Comparison of ENCODE assay signal across 27 cellular contexts in genomic region chr7:145797507-145797906, GRCh38.
DNase-seq lines count a peak whose midpoint lies in the region; ATAC-seq, FAIRE-seq and TF ChIP-seq lines count a peak whose summit lies in the region.
"Had no signal": no experiment of that assay in that cellular context is flagged by ENCODE, and none has a peak within 500 bp of the region (broad histone marks: within the 10 kb centered on the region; RNA-seq: fewer than 3 reads in every experiment).

No MANE protein-coding gene starts in this region.

- WGBS in K562 (ENCODE audit: insufficient coverage, low coverage, missing lambda C conversion rate): 39% methylated on average over 2 of the region's 2 CpGs

- POLR2A ChIA-PET in K562 (lab: Yijun Ruan, JAX): interaction anchor here (1.7 to 2.1 kb wide), 2 partner anchors 8 to 13 kb away, joined by 4 to 11 read pairs; no protein-coding TSS in a partner anchor

- TF ChIP-seq POLR2A in K562 (conservative IDR thresholded peaks at IDR 0.05): no peak

- TF ChIP-seq RAD21 in K562 (CRISPR knock-in tag; conservative IDR thresholded peaks at IDR 0.05 in 1 of 2, IDR thresholded peaks at IDR 0.05 in 1 of 2): no peak

- no peaks in the 10 kb centered on the region for H4K20me1 ChIP-seq in OCI-LY1 (ENCODE audit: insufficient read depth, low read length)
- H4K20me1 ChIP-seq in K562 (replicated peaks; ENCODE audit: control insufficient read depth, insufficient read depth, low read length): peaks cover 20% of the 10 kb centered on the region
- H4K20me1 ChIP-seq: BLaER1 had no signal

- no peak overlapping the region for H3K27ac ChIP-seq in OCI-LY1 (ENCODE audit: low read depth, low read length, poor library complexity, severe bottlenecking)
- no peak overlapping the region for H3K27ac ChIP-seq in K562 (ENCODE audit: extremely low read depth, low read depth, low read length)
- H3K27ac ChIP-seq: A549, BLaER1 had no signal

- H2AFZ ChIP-seq in OCI-LY1 (ENCODE audit: low read length) (no peak overlapping the region), K562 (ENCODE audit: low read depth, low read length) (no peak overlapping the region)

- no peaks in the 10 kb centered on the region for H3K9me2 ChIP-seq in OCI-LY1 (ENCODE audit: low read depth, low read length)

- CTCF ChIA-PET in K562 (lab: Yijun Ruan, JAX; ENCODE audit: low intra/inter-chr PET ratio): no interaction called here

- TF ChIP-seq EP300 in K562 (IDR thresholded peaks at IDR 0.05; ENCODE audit: low read length): no peak

- H3K4me1 ChIP-seq in OCI-LY1 (ENCODE audit: insufficient read depth, low read length, severe bottlenecking) (peaks cover 32% of the 10 kb centered on the region), K562 (replicated peaks in 1 of 2; ENCODE audit: control insufficient read depth in 2 of 2, insufficient read depth in 2 of 2, low read length in 2 of 2) (no peaks in the 10 kb centered on the region; a peak in 1 of 5 replicates)
- H3K4me1 ChIP-seq: A549, BE2C, BLaER1 had no signal

- no peak for ATAC-seq in K562
- ATAC-seq: A549, GM12878 had no signal

- no TSS peak for BruUV-seq in K562 (replicated peaks; lab: Mats Ljungman, UMichigan)

- H3K9ac ChIP-seq in OCI-LY1 (ENCODE audit: low read length) (no peak overlapping the region), K562 (ENCODE audit: insufficient read depth in 1 of 2, low read depth in 2 of 2, low read length in 2 of 2) (no peak overlapping the region)
- H3K9ac ChIP-seq: BLaER1 had no signal

- peak overlapping the region; percentile 10; the same call in 1 of the 2 replicates for H3K4me2 ChIP-seq in OCI-LY1 (ENCODE audit: low read length)
- H3K4me2 ChIP-seq in K562 (ENCODE audit: insufficient read depth, low read length): no peak overlapping the region
- H3K4me2 ChIP-seq: A549, BLaER1 had no signal

- intact Hi-C loops in K562 (cut with micrococcal nuclease) (no loop called here), posterior cingulate gyrus (cut with DNase I) (no loop called here)

- no peaks in the 10 kb centered on the region for H3K9me3 ChIP-seq in OCI-LY1 (ENCODE audit: low read length)
- H3K9me3 ChIP-seq in K562 (replicated peaks; ENCODE audit: control insufficient read depth, insufficient read depth, low read depth, low read length): no peaks in the 10 kb centered on the region
- no peaks in the 10 kb centered on the region for H3K9me3 ChIP-seq in MG63
- H3K9me3 ChIP-seq: A549, BE2C, BLaER1 had no signal

- H3K36me3 ChIP-seq in OCI-LY1 (ENCODE audit: insufficient read depth, low read length) (no peaks in the 10 kb centered on the region), K562 (ENCODE audit: control insufficient read depth, insufficient read depth, low read length) (peaks cover 25% of the 10 kb centered on the region; the same call in 2 of the 3 replicates), MG63 (no peaks in the 10 kb centered on the region)
- H3K36me3 ChIP-seq: BE2C, BLaER1 had no signal

- H3K9me1 ChIP-seq in K562 (ENCODE audit: control insufficient read depth, insufficient read depth, low read length): no peaks in the 10 kb centered on the region

- no peaks in the 10 kb centered on the region for H3F3A ChIP-seq in OCI-LY1 (ENCODE audit: insufficient read depth, low read length)

- no peak for FAIRE-seq in K562 (lab: Jason Lieb, UNC)
- FAIRE-seq: A549, GM12878, GM12892, GM18507, GM19239 had no signal

- H3K27me3 ChIP-seq in OCI-LY1 (ENCODE audit: insufficient read depth, low read length) (no peaks in the 10 kb centered on the region), K562 (ENCODE audit: control insufficient read depth in 2 of 2, insufficient read depth in 2 of 2, low read length in 2 of 2) (no peaks in the 10 kb centered on the region), MG63 (no peaks in the 10 kb centered on the region)
- H3K27me3 ChIP-seq: BE2C, BLaER1 had no signal

- H3K4me3 ChIP-seq in OCI-LY1 (ENCODE audit: low read depth, low read length, poor library complexity, severe bottlenecking): no peak overlapping the region
- no peak overlapping the region for H3K4me3 ChIP-seq in K562
- no peak overlapping the region for H3K4me3 ChIP-seq in MG63
- H3K4me3 ChIP-seq: A549, BLaER1, GM12878 had no signal

- H3K79me2 ChIP-seq in OCI-LY1 (ENCODE audit: insufficient read depth, low read length): no peaks in the 10 kb centered on the region
- H3K79me2 ChIP-seq in K562 (ENCODE audit: control insufficient read depth, insufficient read depth, low read length): peaks cover 91% of the 10 kb centered on the region

- in situ Hi-C loops in K562 (cut with MboI): no loop called here

- DNase-seq in M059J (ENCODE audit: low read depth) (peak; percentile 5), K562 (ENCODE audit: extremely low read depth in 1 of 4, low spot score in 3 of 4) (no peak), AG20443 (ENCODE audit: low spot score) (no peak), MG63 (no peak), A172 (ENCODE audit: low spot score) (no peak), posterior cingulate gyrus (no peak)
- DNase-seq: 8988T; BE2C; C1 segment of cervical spinal cord; CD4-positive, alpha-beta memory T cell; CD4-positive, CD25-positive, alpha-beta regulatory T cell; CD8-positive, alpha-beta memory T cell; COR-L47; DMS 273 treated with DMSO at 0.1 percent for 48 hours; DMS153; DMS53; DMS79; DND-41; EL; GDM1 had no signal

- TF ChIP-seq CTCF in OCI-LY1 (IDR thresholded peaks at IDR 0.05; ENCODE audit: low read length) (no peak), K562 (IDR thresholded peaks at IDR 0.05 in 2 of 3, conservative IDR thresholded peaks at IDR 0.05 in 1 of 3; ENCODE audit: insufficient read depth in 2 of 3, low read depth in 1 of 3, low read length in 3 of 3) (no peak)

TF ChIP-seq in K562, 482 proteins besides CTCF, POLR2A, EP300 and RAD21:
- TF ChIP-seq ATF7 (IDR thresholded peaks at IDR 0.05): 0 out of 2 replicates have a peak, but pooled peaks have one; percentile 26
- peak; percentile 73 for TF ChIP-seq ATF3 (IDR thresholded peaks at IDR 0.05)
- no peak for TF ChIP-seq ATF3 (CRISPR knock-in tag; conservative IDR thresholded peaks at IDR 0.05)
- TF ChIP-seq TEAD1 (CRISPR knock-in tag; IDR thresholded peaks at IDR 0.05): no peak
- TF ChIP-seq RHOXF2B (CRISPR knock-in tag; conservative IDR thresholded peaks at IDR 0.05): no peak
- TF ChIP-seq DPF2 (IDR thresholded peaks at IDR 0.05): 0 out of 2 replicates have a peak, but pooled peaks have one; percentile 25
- no peak for TF ChIP-seq GABPB2 (CRISPR knock-in tag; conservative IDR thresholded peaks at IDR 0.05)
- TF ChIP-seq FOXJ2 (tag; IDR thresholded peaks at IDR 0.05): no peak
- TF ChIP-seq JUND (IDR thresholded peaks at IDR 0.05; ENCODE audit: borderline replicate concordance, low read depth, low read length): peak; percentile 53; the same call in 1 of the 2 replicates
- TF ChIP-seq JUND (tag; IDR thresholded peaks at IDR 0.05; ENCODE audit: borderline replicate concordance, low read depth, low read length): peak; percentile 41; the same call in 2 of the 3 replicates
- peak; percentile 16 for TF ChIP-seq MEIS2 (IDR thresholded peaks at IDR 0.05; ENCODE audit: partially characterized antibody)
- 0 out of 2 replicates have a peak, but pooled peaks have one; percentile 17 for TF ChIP-seq RBFOX2 (IDR thresholded peaks at IDR 0.05; ENCODE audit: low read depth, low read length)
- TF ChIP-seq NR1H2 (CRISPR knock-in tag; IDR thresholded peaks at IDR 0.05): no peak
- TF ChIP-seq FOSL1 (tag; conservative IDR thresholded peaks at IDR 0.05): 0 out of 2 replicates have a peak, but pooled peaks have one; percentile 20
